Comparison of ENCODE assay signal across 13 cellular contexts in genomic region chr11:47593492-47593933, GRCh38. TPM values are rescaled to one million over a fixed set of nuclear protein-coding genes. Genes with fewer than 3 reads are reported as not detected.
A peak's percentile ranks its signal among the peaks of the same experiment; 100 is the strongest.
DNase-seq lines count a peak whose midpoint lies in the region; ATAC-seq and TF ChIP-seq lines count a peak whose summit lies in the region.
"Had no signal": no experiment of that assay in that cellular context is flagged by ENCODE, and none has a peak within 500 bp of the region (broad histone marks: within the 10 kb centered on the region; RNA-seq: fewer than 3 reads in every experiment).

No MANE protein-coding gene starts in this region.

- H3K9me3 ChIP-seq in ES-I3 (ENCODE audit: control insufficient read depth, insufficient read depth, low read length) = no peaks in the 10 kb centered on the region
- H3K9me3 ChIP-seq in Panc1 (ENCODE audit: control insufficient read depth, insufficient read depth, low read depth, low read length) = no peaks in the 10 kb centered on the region
- H3K9me3 ChIP-seq in endodermal cell (ENCODE audit: control insufficient read depth, low read length) = no peaks in the 10 kb centered on the region
- H3K9me3 ChIP-seq in neural progenitor cell (ENCODE audit: low read depth) = no peaks in the 10 kb centered on the region

- peaks cover 2% of the 10 kb centered on the region for H3K9me3 Mint-ChIP-seq in endodermal cell
- H3K9me3 Mint-ChIP-seq in neural progenitor cell = no peaks in the 10 kb centered on the region
- H3K9me3 Mint-ChIP-seq: stimulated activated naive CD8-positive, alpha-beta T cell treated with anti-CD3 and anti-CD28 coated beads, Interleukin-15, amount 100 ng/mL, for 72 hours had no signal

- H3K4me3 Mint-ChIP-seq in endodermal cell (peak overlapping the region; percentile 64), neural progenitor cell (peak overlapping the region; percentile 89)
- H3K4me3 Mint-ChIP-seq: stimulated activated naive CD8-positive, alpha-beta T cell treated with anti-CD3 and anti-CD28 coated beads, Interleukin-15, amount 100 ng/mL, for 72 hours had no signal

- CTCF ChIA-PET in Panc1 (lab: Charles Lee) = no interaction called here

- peaks cover 22% of the 10 kb centered on the region for H3F3A ChIP-seq in neural progenitor cell (ENCODE audit: low read depth)

- peak overlapping the region; percentile 35 to 45 for H3K4me3 ChIP-seq in Panc1 (ENCODE audit: low read depth in 2 of 2, low read length in 2 of 2)
- peak overlapping the region; percentile 82 for H3K4me3 ChIP-seq in endodermal cell (ENCODE audit: low read length)
- H3K4me3 ChIP-seq in neural progenitor cell = peak overlapping the region; percentile 93

- H3K27ac Mint-ChIP-seq in endodermal cell (no peak overlapping the region), neural progenitor cell (no peak overlapping the region)
- H3K27ac Mint-ChIP-seq: stimulated activated naive CD8-positive, alpha-beta T cell treated with anti-CD3 and anti-CD28 coated beads, Interleukin-15, amount 100 ng/mL, for 72 hours had no signal

- intact Hi-C loops in Panc1 (cut with micrococcal nuclease; ENCODE audit: unreplicated experiment) = no loop called here

- H3K4me1 Mint-ChIP-seq in endodermal cell (peaks cover 7% of the 10 kb centered on the region), neural progenitor cell (peaks cover 27% of the 10 kb centered on the region)

- H3K27me3 ChIP-seq in Panc1 (ENCODE audit: control insufficient read depth, insufficient read depth, low read length) (peaks cover 6% of the 10 kb centered on the region; the same call in 1 of the 2 replicates), endodermal cell (ENCODE audit: control insufficient read depth, insufficient read depth, low read length, poor library complexity, severe bottlenecking) (peaks cover 30% of the 10 kb centered on the region), neural progenitor cell (peaks cover 39% of the 10 kb centered on the region)

- H3K36me3 Mint-ChIP-seq in endodermal cell (ENCODE audit: low read depth) = no peaks in the 10 kb centered on the region
- H3K36me3 Mint-ChIP-seq in neural progenitor cell = peaks cover 4% of the 10 kb centered on the region

- peak overlapping the region; percentile 98 for H2AFZ ChIP-seq in neural progenitor cell (replicated peaks)

- TF ChIP-seq CTCF in Panc1 (IDR thresholded peaks at IDR 0.05) (no peak), endodermal cell (conservative IDR thresholded peaks at IDR 0.05) (no peak), neural progenitor cell (IDR thresholded peaks at IDR 0.05) (no peak)

- WGBS in endodermal cell (ENCODE audit: insufficient coverage in 1 of 2, insufficient read length in 1 of 2), 2 experiments = 10% methylated on average over 6 of the region's 6 CpGs; no CpG with 5 or more reads in 1 of the 2 experiments

- H3K4me1 ChIP-seq in ES-I3 (ENCODE audit: insufficient read depth, low read length) = peaks cover 11% of the 10 kb centered on the region; the same call in 1 of the 2 replicates
- H3K4me1 ChIP-seq in Panc1 (ENCODE audit: control insufficient read depth, insufficient read depth, low read length) = peaks cover 4% of the 10 kb centered on the region
- peaks cover 3% of the 10 kb centered on the region for H3K4me1 ChIP-seq in endodermal cell (ENCODE audit: control insufficient read depth, insufficient read depth, low read length)
- H3K4me1 ChIP-seq in neural progenitor cell = peaks cover 11% of the 10 kb centered on the region

- ATAC-seq in Panc1 (0 out of 2 replicates have a peak, but pooled peaks have one; percentile 19), GM18867 (IDR thresholded peaks at IDR 0.05; ENCODE audit: unreplicated experiment) (no peak), GM19397 (IDR thresholded peaks at IDR 0.05; ENCODE audit: unreplicated experiment) (no peak), HG02678 (IDR thresholded peaks at IDR 0.05; ENCODE audit: unreplicated experiment) (no peak)
- ATAC-seq: stimulated activated naive CD8-positive, alpha-beta T cell treated with anti-CD3 and anti-CD28 coated beads, Interleukin-15, amount 100 ng/mL, for 72 hours had no signal

- H3K36me3 ChIP-seq in ES-I3 (ENCODE audit: insufficient read depth, low read length) (no peaks in the 10 kb centered on the region), Panc1 (ENCODE audit: control insufficient read depth, insufficient read depth, low read length) (no peaks in the 10 kb centered on the region), endodermal cell (ENCODE audit: control insufficient read depth, insufficient read depth, low read length) (no peaks in the 10 kb centered on the region), neural progenitor cell (no peaks in the 10 kb centered on the region)
- H3K36me3 ChIP-seq: esophagus squamous epithelium had no signal

- no peak overlapping the region for H3K27ac ChIP-seq in Panc1 (ENCODE audit: low read length)
- no peak overlapping the region for H3K27ac ChIP-seq in endodermal cell (ENCODE audit: low read depth, low read length)
- H3K27ac ChIP-seq in neural progenitor cell = no peak overlapping the region
- H3K27ac ChIP-seq: esophagus squamous epithelium had no signal

- no peaks in the 10 kb centered on the region for H3K79me2 ChIP-seq in neural progenitor cell (ENCODE audit: low read depth)

- in situ Hi-C loops in Panc1 (cut with HindIII; ENCODE audit: low pct_unique_long_range_greater_than_20kb, low sequenced_read_pairs) = no loop called here

- H4K20me1 ChIP-seq in neural progenitor cell (ENCODE audit: low read depth) = no peaks in the 10 kb centered on the region

- H3K4me2 ChIP-seq in neural progenitor cell = peak overlapping the region; percentile 99

- H3K27me3 Mint-ChIP-seq in endodermal cell (ENCODE audit: insufficient read depth) = peaks cover 47% of the 10 kb centered on the region
- peaks cover 13% of the 10 kb centered on the region for H3K27me3 Mint-ChIP-seq in neural progenitor cell (ENCODE audit: insufficient read depth, low read depth)

- no peak for DNase-seq in Panc1 (ENCODE audit: low read depth, low spot score)
- no peak for DNase-seq in endodermal cell
- peak; percentile 17 for DNase-seq in neural progenitor cell (ENCODE audit: low spot score)
- DNase-seq in T-helper 9 cell = no peak
- DNase-seq: COR-L47; esophagus squamous epithelium; islet precursor cell; NCI-H2227 treated with DMSO at 0.1 percent for 48 hours; stimulated activated naive CD8-positive, alpha-beta T cell treated with anti-CD3 and anti-CD28 coated beads, Interleukin-15, amount 100 ng/mL, for 72 hours had no signal

- BruUV-seq in Panc1 (replicated peaks; lab: Mats Ljungman, UMichigan) = no TSS peak

- POLR2A ChIA-PET in Panc1 (lab: Charles Lee) = no interaction called here

- H3K9ac ChIP-seq in ES-I3 (ENCODE audit: low read depth, low read length) (peak overlapping the region; percentile 76; the same call in 1 of the 2 replicates), endodermal cell (ENCODE audit: extremely low read depth, low read length, poor library complexity, severe bottlenecking) (peak overlapping the region; percentile 35), neural progenitor cell (peak overlapping the region; percentile 50)

RNA-seq across cellular contexts. Expression of gene C1QTNF4, which starts 0.7 kb away (rescaled TPM):
- not detected for total RNA-seq in Panc1 (2021; ENCODE audit: unreplicated experiment)
- not detected for polyA plus RNA-seq in Panc1 (2012; ENCODE audit: insufficient read length)
- 10 to 100 TPM in 1 of 2 donors, 1 to 10 TPM in 1; 6.9 to 10.5 TPM for total RNA-seq in endodermal cell
- 8.2 TPM for polyA plus RNA-seq in endodermal cell (2013, experiment 1 of 2)
- polyA plus RNA-seq in endodermal cell (2013, experiment 2 of 2) = 6.7 TPM
- total RNA-seq in neural progenitor cell (ENCODE audit: low replicate concordance) = 0.39 and 9.7 TPM in 2 replicates

RNA-seq across cellular contexts. Expression of gene FAM180B, which starts 7.0 kb away (rescaled TPM):
- total RNA-seq in Panc1 (2021; ENCODE audit: unreplicated experiment) (not detected), endodermal cell (under 1 TPM in 1 of 2 donors, not detected in 1; 0.20 TPM), neural progenitor cell (ENCODE audit: low replicate concordance) (not detected in 2 replicates)
- not detected for polyA plus RNA-seq in Panc1 (2012; ENCODE audit: insufficient read length)
- not detected for polyA plus RNA-seq in endodermal cell (2013, experiment 1 of 2)
- not detected for polyA plus RNA-seq in endodermal cell (2013, experiment 2 of 2)
- total RNA-seq: esophagus squamous epithelium had no signal

RNA-seq across cellular contexts. Expression of gene NDUFS3, which starts 14.6 kb away (rescaled TPM):
- total RNA-seq in Panc1 (2021; ENCODE audit: unreplicated experiment) = 135 TPM
- 135 TPM for polyA plus RNA-seq in Panc1 (2012; ENCODE audit: insufficient read length)
- 100 to 1,000 TPM; 104 to 106 TPM for total RNA-seq in endodermal cell
- 115 TPM for polyA plus RNA-seq in endodermal cell (2013, experiment 1 of 2)
- polyA plus RNA-seq in endodermal cell (2013, experiment 2 of 2) = 113 TPM
- total RNA-seq in neural progenitor cell (ENCODE audit: low replicate concordance) = 78.9 and 91.2 TPM in 2 replicates

RNA-seq across cellular contexts. Expression of gene KBTBD4, which starts 14.7 kb away (rescaled TPM):
- total RNA-seq in Panc1 (2021; ENCODE audit: unreplicated experiment) (23.2 TPM), endodermal cell (10 to 100 TPM; 13.7 to 14.8 TPM), neural progenitor cell (ENCODE audit: low replicate concordance) (19.5 and 23.9 TPM in 2 replicates)
- polyA plus RNA-seq in Panc1 (2012; ENCODE audit: insufficient read length) = 24.7 TPM
- 17.6 TPM for polyA plus RNA-seq in endodermal cell (2013, experiment 1 of 2)
- 15.7 TPM for polyA plus RNA-seq in endodermal cell (2013, experiment 2 of 2)

RNA-seq across cellular contexts. Expression of gene PTPMT1, which starts 28.1 kb away (rescaled TPM):
- total RNA-seq in Panc1 (2021; ENCODE audit: unreplicated experiment) (81.0 TPM), endodermal cell (10 to 100 TPM; 55.8 to 65.0 TPM), neural progenitor cell (ENCODE audit: low replicate concordance) (60.4 and 73.6 TPM in 2 replicates)
- polyA plus RNA-seq in Panc1 (2012; ENCODE audit: insufficient read length) = 118 TPM
- polyA plus RNA-seq in endodermal cell (2013, experiment 1 of 2) = 49.6 TPM
- polyA plus RNA-seq in endodermal cell (2013, experiment 2 of 2) = 45.3 TPM

Comparison
In these comparisons a context has a peak if more than half of its experiments do, and no peak if none do; other contexts are left out.
1. H3K4me3 ChIP-seq: peak in every context shown above with its lines; median percentile 93 in neural progenitor cell; 82 in endodermal cell; 40 in Panc1.